Comparison of ENCODE assay signal across 8 cellular contexts in genomic region chr3:56801151-56801596, GRCh38. TPM values are rescaled to one million over a fixed set of nuclear protein-coding genes. Genes with fewer than 3 reads are reported as not detected.
DNase-seq lines count a peak whose midpoint lies in the region; ATAC-seq and TF ChIP-seq lines count a peak whose summit lies in the region.

No MANE protein-coding gene starts in this region.

- no peaks in the 10 kb centered on the region for H3K9me3 Mint-ChIP-seq in Calu3 (ENCODE audit: low read depth, unreplicated experiment)
- H3K9me3 Mint-ChIP-seq in activated CD8-positive, alpha-beta memory T cell treated with anti-CD3 and anti-CD28 coated beads, Interleukin-2, amount 10 ng/mL, durations not matched to agents 7 days and 5 days (ENCODE audit: low read depth), result no peaks in the 10 kb centered on the region

- no TSS peak for BruUV-seq in Calu3 (replicated peaks; lab: Mats Ljungman, UMichigan)

- H3K36me3 ChIP-seq in parathyroid adenoma (ENCODE audit: control insufficient read depth, insufficient read depth, low read length), result no peaks in the 10 kb centered on the region

- peak overlapping the region; percentile 25 for H3K9ac ChIP-seq in parathyroid adenoma

- H3K79me2 ChIP-seq in parathyroid adenoma, result peaks cover 32% of the 10 kb centered on the region

- H3K36me3 Mint-ChIP-seq in Calu3 (ENCODE audit: insufficient read depth, unreplicated experiment), result peaks cover 16% of the 10 kb centered on the region
- peaks cover 36% of the 10 kb centered on the region for H3K36me3 Mint-ChIP-seq in activated CD8-positive, alpha-beta memory T cell treated with anti-CD3 and anti-CD28 coated beads, Interleukin-2, amount 10 ng/mL, durations not matched to agents 7 days and 5 days

- H3K4me3 Mint-ChIP-seq in Calu3 (ENCODE audit: low read depth, unreplicated experiment), result peak overlapping the region; percentile 75
- H3K4me3 Mint-ChIP-seq in activated CD8-positive, alpha-beta memory T cell treated with anti-CD3 and anti-CD28 coated beads, Interleukin-2, amount 10 ng/mL, durations not matched to agents 7 days and 5 days, result peak overlapping the region; percentile 96

- H3K4me3 ChIP-seq in foreskin fibroblast (ENCODE audit: low read depth in 1 of 2, low read length in 2 of 2) (peak overlapping the region; percentile 62 to 67), parathyroid adenoma (ENCODE audit: low read depth, low read length) (peak overlapping the region; percentile 96)

- H3K4me1 Mint-ChIP-seq in Calu3 (ENCODE audit: low read depth, unreplicated experiment), result peaks cover 10% of the 10 kb centered on the region
- peaks cover 42% of the 10 kb centered on the region for H3K4me1 Mint-ChIP-seq in activated CD8-positive, alpha-beta memory T cell treated with anti-CD3 and anti-CD28 coated beads, Interleukin-2, amount 10 ng/mL, durations not matched to agents 7 days and 5 days

- H3K4me1 ChIP-seq in parathyroid adenoma, result peaks cover 14% of the 10 kb centered on the region

- intact Hi-C loops in Calu3 (cut with micrococcal nuclease; ENCODE audit: unreplicated experiment), result no loop called here

- no peaks in the 10 kb centered on the region for H3K27me3 ChIP-seq in parathyroid adenoma (ENCODE audit: control insufficient read depth, insufficient read depth, low read length)

- peak overlapping the region; percentile 88 for H3K27ac ChIP-seq in parathyroid adenoma

- peak overlapping the region; percentile 99 for H3K4me2 ChIP-seq in parathyroid adenoma (ENCODE audit: low read length)

- DNase-seq in Calu3 (no peak), foreskin fibroblast (peak in 1 of 2 donors; percentile 19), AG20443 (ENCODE audit: low spot score) (no peak), NCI-H446 (lab: John Stamatoyannopoulos, UW) (no peak)
- peak; percentile 59 for DNase-seq in activated CD8-positive, alpha-beta memory T cell treated with anti-CD3 and anti-CD28 coated beads, Interleukin-2, amount 10 ng/mL, durations not matched to agents 7 days and 5 days

- no peaks in the 10 kb centered on the region for H3K9me3 ChIP-seq in parathyroid adenoma (ENCODE audit: control insufficient read depth, low read length)

- TF ChIP-seq CTCF in Calu3 (IDR thresholded peaks at IDR 0.05; ENCODE audit: unreplicated experiment) (no peak), foreskin fibroblast (IDR thresholded peaks at IDR 0.05; ENCODE audit: low read depth, low read length) (no peak), parathyroid adenoma (IDR thresholded peaks at IDR 0.05) (peak; percentile 33)

- CTCF ChIA-PET in Calu3 (lab: Charles Lee), result interaction anchor here (0.6 to 1.5 kb wide), 17 partner anchors 11 to 752 kb away, joined by 3 to 12 read pairs (median 4); no protein-coding TSS in a partner anchor
- CTCF ChIA-PET in activated CD8-positive, alpha-beta memory T cell treated with anti-CD3 and anti-CD28 coated beads, Interleukin-2, amount 10 ng/mL, durations not matched to agents 7 days and 5 days (lab: Charles Lee), result interaction anchor here (0.8 to 10.3 kb wide), 23 partner anchors 11 to 237 kb away, joined by 3 to 203 read pairs (median 19); no protein-coding TSS in a partner anchor

- H3K27ac Mint-ChIP-seq in Calu3 (ENCODE audit: unreplicated experiment), result peak overlapping the region; percentile 48
- H3K27ac Mint-ChIP-seq in activated CD8-positive, alpha-beta memory T cell treated with anti-CD3 and anti-CD28 coated beads, Interleukin-2, amount 10 ng/mL, durations not matched to agents 7 days and 5 days, result peak overlapping the region; percentile 83

- no peaks in the 10 kb centered on the region for H3K27me3 Mint-ChIP-seq in Calu3 (ENCODE audit: unreplicated experiment)
- H3K27me3 Mint-ChIP-seq in activated CD8-positive, alpha-beta memory T cell treated with anti-CD3 and anti-CD28 coated beads, Interleukin-2, amount 10 ng/mL, durations not matched to agents 7 days and 5 days, result no peaks in the 10 kb centered on the region

- H2AFZ ChIP-seq in parathyroid adenoma, result peak overlapping the region; percentile 84

- ATAC-seq in HG02642 (IDR thresholded peaks at IDR 0.05; ENCODE audit: poor library complexity, unreplicated experiment) (peak; percentile 21), HG03457 (IDR thresholded peaks at IDR 0.05; ENCODE audit: unreplicated experiment) (no peak)
- ATAC-seq in activated CD8-positive, alpha-beta memory T cell treated with anti-CD3 and anti-CD28 coated beads, Interleukin-2, amount 10 ng/mL, durations not matched to agents 7 days and 5 days, result peak; percentile 26

RNA-seq across cellular contexts. Expression of gene ARHGEF3, which starts 0.6 kb away (rescaled TPM):
- total RNA-seq in Calu3 (2022), result 20.9 and 21.8 TPM in 2 replicates
- 10 to 100 TPM; 94.0 to 96.4 TPM for total RNA-seq in activated CD8-positive, alpha-beta memory T cell treated with anti-CD3 and anti-CD28 coated beads, Interleukin-2, amount 10 ng/mL, durations not matched to agents 7 days and 5 days
